ENCODE assay signal across 8 cellular contexts in the genomic region with DNA sequence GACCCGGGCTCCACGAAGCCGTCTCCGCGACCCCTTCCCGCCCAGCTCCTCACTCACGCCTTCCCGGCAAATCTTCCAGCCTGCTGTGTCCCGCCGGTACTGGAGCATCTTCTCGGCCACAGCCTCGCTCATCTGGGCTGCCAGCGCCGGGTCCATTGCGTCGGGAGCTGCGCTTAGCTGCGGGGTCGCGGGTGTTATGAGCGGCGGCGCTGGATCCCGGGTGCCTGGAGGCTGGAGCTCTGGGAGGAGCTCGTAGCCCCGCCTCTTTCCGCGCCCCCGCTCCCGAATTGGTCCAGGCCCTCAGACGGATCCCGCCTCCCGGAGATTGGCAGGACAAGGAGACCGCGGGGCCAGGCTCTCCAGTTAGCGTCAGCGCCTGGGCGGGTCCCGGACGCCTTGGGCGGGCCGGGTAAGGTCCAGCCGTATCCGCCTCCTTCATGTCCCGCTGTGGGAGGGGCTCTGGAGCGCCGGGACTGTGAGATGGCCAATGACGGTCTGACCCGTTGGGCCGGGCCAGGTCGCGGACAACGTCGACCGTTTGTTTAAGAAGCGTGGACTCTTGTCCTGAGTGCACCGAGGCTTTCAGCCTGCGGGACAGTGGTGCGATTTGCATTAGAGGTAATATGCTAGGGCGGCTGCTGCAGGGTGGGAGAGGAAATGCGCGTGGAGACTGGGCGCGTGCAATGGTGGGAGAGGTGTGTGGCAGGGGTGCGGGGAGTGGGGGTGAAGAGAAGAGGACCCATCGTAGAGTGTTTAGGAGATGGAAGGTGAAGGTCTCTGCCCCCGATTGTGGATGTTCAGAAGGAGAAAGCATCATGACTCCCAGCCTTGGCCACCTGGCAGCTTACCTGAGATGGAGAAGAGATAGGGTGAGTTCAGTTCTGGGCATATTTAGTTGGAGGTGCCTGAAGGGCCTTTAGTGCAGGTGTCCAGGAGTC. TPM values are rescaled to one million over a fixed set of nuclear protein-coding genes. Genes with fewer than 3 reads are reported as not detected.
A peak's percentile ranks its signal among the peaks of the same experiment; 100 is the strongest.
DNase-seq lines count a peak whose midpoint lies in the region; ATAC-seq and TF ChIP-seq lines count a peak whose summit lies in the region.

A gene with protein sequence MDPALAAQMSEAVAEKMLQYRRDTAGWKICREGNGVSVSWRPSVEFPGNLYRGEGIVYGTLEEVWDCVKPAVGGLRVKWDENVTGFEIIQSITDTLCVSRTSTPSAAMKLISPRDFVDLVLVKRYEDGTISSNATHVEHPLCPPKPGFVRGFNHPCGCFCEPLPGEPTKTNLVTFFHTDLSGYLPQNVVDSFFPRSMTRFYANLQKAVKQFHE (minus strand): TSS at position 198 of the 938 bp plus-strand sequence. CDS start 42 bp downstream, at position 156.

- peaks cover 5% of the 10 kb centered on the region for H3K36me3 ChIP-seq in GM06990 (ENCODE audit: control insufficient read depth, insufficient read depth, low read length)
- H3K36me3 ChIP-seq in SK-N-MC (ENCODE audit: insufficient read depth, low read length), result no peaks in the 10 kb centered on the region
- H3K36me3 ChIP-seq in thoracic aorta, result no peaks in the 10 kb centered on the region

- H3K36me3 Mint-ChIP-seq in activated naive CD4-positive, alpha-beta T cell treated with anti-CD3 and anti-CD28 coated beads, Interleukin-2, amount 50 U/mL, for 24 hours, result no peaks in the 10 kb centered on the region

- peaks cover 3 to 24% of the 10 kb centered on the region in 2 donors for H3K4me1 ChIP-seq in thoracic aorta (ENCODE audit: control insufficient read depth in 1 of 2, low read depth in 2 of 2)

- H3K27me3 ChIP-seq in GM06990 (replicated peaks; ENCODE audit: control insufficient read depth, insufficient read depth, low read length) (no peaks in the 10 kb centered on the region), thoracic aorta (replicated peaks; ENCODE audit: insufficient read depth) (no peaks in the 10 kb centered on the region)

- H3K27ac Mint-ChIP-seq in activated naive CD4-positive, alpha-beta T cell treated with anti-CD3 and anti-CD28 coated beads, Interleukin-2, amount 50 U/mL, for 24 hours, result peak within 1 kb of the TSS; percentile 88

- peak; percentile 44 for TF ChIP-seq POLR2A in NB4 (IDR thresholded peaks at IDR 0.05; ENCODE audit: extremely low read depth, insufficient read length)

- TF ChIP-seq CTCF in GM06990 (IDR thresholded peaks at IDR 0.05; ENCODE audit: insufficient read depth, low read length, poor library complexity, severe bottlenecking), result no peak
- TF ChIP-seq CTCF in NB4 (IDR thresholded peaks at IDR 0.05; ENCODE audit: low read depth, low read length), result no peak
- no peak for TF ChIP-seq CTCF in omental fat pad (IDR thresholded peaks at IDR 0.05)
- TF ChIP-seq CTCF in thoracic aorta (IDR thresholded peaks at IDR 0.05), result no peak

- H3K27ac ChIP-seq in SK-N-MC, result no peak within 1 kb of the TSS
- peak within 1 kb of the TSS; percentile 33 to 53 for H3K27ac ChIP-seq in thoracic aorta

- H3K9me3 ChIP-seq in SK-N-MC (ENCODE audit: low read depth, low read length), result no peaks in the 10 kb centered on the region
- H3K9me3 ChIP-seq in thoracic aorta, result no peaks in the 10 kb centered on the region

- no peaks in the 10 kb centered on the region for H3K9me3 Mint-ChIP-seq in activated naive CD4-positive, alpha-beta T cell treated with anti-CD3 and anti-CD28 coated beads, Interleukin-2, amount 50 U/mL, for 24 hours

- ATAC-seq in HG02571 (IDR thresholded peaks at IDR 0.05; ENCODE audit: unreplicated experiment), result peak; percentile 98
- ATAC-seq in omental fat pad (ENCODE audit: low FRiP score), result peak; percentile 100
- peak; percentile 98 for ATAC-seq in thoracic aorta (ENCODE audit: insufficient number of reproducible peaks, low FRiP score, low read depth)

- DNase-seq in GM06990 (ENCODE audit: extremely low read depth, insufficient read length) (peak; percentile 96), NB4 (ENCODE audit: low read depth) (peak; percentile 97), SK-N-MC (ENCODE audit: low read depth, low spot score) (no peak), glomerular visceral epithelial cell (ENCODE audit: extremely low spot score) (peak; percentile 97), omental fat pad (ENCODE audit: low spot score) (peak; percentile 97), thoracic aorta (ENCODE audit: low spot score) (peak; percentile 97)

- H3K4me3 ChIP-seq in GM06990 (replicated peaks; ENCODE audit: low read depth, low read length), result peak within 1 kb of the TSS; percentile 95
- peak within 1 kb of the TSS; percentile 66 for H3K4me3 ChIP-seq in NB4 (ENCODE audit: low read depth, low read length)
- peak within 1 kb of the TSS; percentile 73 for H3K4me3 ChIP-seq in SK-N-MC
- H3K4me3 ChIP-seq in thoracic aorta, result peak within 1 kb of the TSS; percentile 81

- H3K9ac ChIP-seq in SK-N-MC (ENCODE audit: insufficient read length), result no peak within 1 kb of the TSS

- no peaks in the 10 kb centered on the region for H3K27me3 Mint-ChIP-seq in activated naive CD4-positive, alpha-beta T cell treated with anti-CD3 and anti-CD28 coated beads, Interleukin-2, amount 50 U/mL, for 24 hours

- H3K4me3 Mint-ChIP-seq in activated naive CD4-positive, alpha-beta T cell treated with anti-CD3 and anti-CD28 coated beads, Interleukin-2, amount 50 U/mL, for 24 hours, result peak within 1 kb of the TSS; percentile 97

- peaks cover 47% of the 10 kb centered on the region for H3K4me1 Mint-ChIP-seq in activated naive CD4-positive, alpha-beta T cell treated with anti-CD3 and anti-CD28 coated beads, Interleukin-2, amount 50 U/mL, for 24 hours

RNA-seq across cellular contexts. Expression of the gene that starts here (rescaled TPM):
- 1 to 10 TPM; 2.7 to 8.0 (median 5.0) TPM for total RNA-seq in omental fat pad
- 10 to 100 TPM in 1 of 2 donors, 1 to 10 TPM in 1; 7.3 to 14.9 TPM for total RNA-seq in thoracic aorta
